ENCODE assay signal across 8 cellular contexts in the genomic region with DNA sequence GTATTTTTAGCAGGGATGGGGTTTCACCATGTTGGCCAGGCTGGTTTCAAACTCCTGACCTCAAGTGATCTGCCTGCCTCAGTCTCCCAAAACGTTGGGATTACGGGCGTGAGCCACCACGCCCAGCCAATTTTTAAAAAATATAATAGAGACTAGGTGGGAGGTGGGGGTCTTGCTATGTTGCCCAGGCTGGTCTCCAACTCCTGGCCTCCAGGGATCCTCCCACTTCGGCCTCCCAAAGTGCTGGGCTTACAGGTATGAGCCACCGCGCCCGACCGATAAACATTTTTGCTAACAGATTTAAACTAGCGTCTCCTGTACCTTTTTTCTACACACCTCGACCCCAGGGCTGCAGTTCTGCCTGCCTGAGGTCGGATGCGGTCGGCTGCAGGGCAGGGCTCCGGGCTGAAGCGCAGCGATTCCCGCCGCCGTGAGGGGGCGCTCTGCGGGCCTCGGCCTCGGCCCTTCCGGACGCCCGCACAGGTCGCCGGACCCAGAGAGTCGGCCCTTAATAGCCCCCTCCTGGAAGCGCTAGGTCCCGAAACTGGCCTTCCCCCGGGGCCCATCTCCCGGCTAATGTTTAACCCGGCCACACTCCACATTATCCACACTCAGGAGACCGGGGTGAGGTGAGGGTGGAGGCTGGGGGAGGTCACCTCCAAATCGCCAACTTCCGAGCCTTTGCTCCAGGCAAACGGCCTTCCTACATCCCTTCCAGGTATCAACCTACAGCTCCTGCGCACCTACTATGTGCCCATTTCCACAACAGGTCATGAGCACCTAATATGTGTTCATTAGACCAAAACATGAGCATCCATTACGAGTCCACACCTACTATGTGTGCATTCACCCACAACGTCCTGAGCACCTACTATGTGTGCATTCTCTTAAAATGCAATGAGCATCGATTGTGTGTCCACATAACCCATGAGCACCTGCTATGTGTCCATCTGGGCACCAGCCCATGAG. TPM values are rescaled to one million over a fixed set of nuclear protein-coding genes. Genes with fewer than 3 reads are reported as not detected.
A peak's percentile ranks its signal among the peaks of the same experiment; 100 is the strongest.
DNase-seq lines count a peak whose midpoint lies in the region; ATAC-seq, FAIRE-seq and TF ChIP-seq lines count a peak whose summit lies in the region.

No MANE protein-coding gene starts in this region.

- in situ Hi-C loops in HepG2 (cut with HindIII; ENCODE audit: extremely low pct_ligation_motif_present, low pct_unique_long_range_greater_than_20kb), result no loop called here

- POLR2A ChIA-PET in HepG2 (lab: Yijun Ruan, JAX), result interaction anchor here (1.4 to 3.3 kb wide), 3 partner anchors 10 to 40 kb away, joined by 3 to 11 read pairs (median 11); no protein-coding TSS in a partner anchor

- no peak overlapping the region for H2AFZ ChIP-seq in HepG2 (ENCODE audit: low read length)

- no peak overlapping the region for H3K27ac ChIP-seq in HepG2 (ENCODE audit: extremely low read length, insufficient read depth, low read length)

- H3K27me3 ChIP-seq in HepG2 (ENCODE audit: control insufficient read depth in 1 of 2, insufficient read depth in 2 of 2, low read length in 2 of 2), result peaks cover 3 to 25% of the 10 kb centered on the region in 2 experiments; a peak in 4 of 5 replicates

- ATAC-seq in HepG2 (peak; percentile 84), GM21367 (IDR thresholded peaks at IDR 0.05; ENCODE audit: unreplicated experiment) (no peak)

- peak overlapping the region in 1 of 3 experiments; percentile 48; a peak in 1 of 6 replicates for H3K4me3 ChIP-seq in HepG2 (replicated peaks in 1 of 3; ENCODE audit: insufficient read depth in 1 of 3, low read depth in 2 of 3, low read length in 3 of 3)

- H4K20me1 ChIP-seq in HepG2 (ENCODE audit: insufficient read depth, low read length), result 0 out of 2 replicates have a peak, but pooled peaks cover 3% of the 10 kb centered on the region

- no peak for TF ChIP-seq POLR2A in HepG2 (IDR thresholded peaks at IDR 0.05; ENCODE audit: insufficient read depth in 1 of 2, low read depth in 2 of 2, low read length in 2 of 2)

- WGBS in HepG2 (ENCODE audit: low lambda C conversion rate), result 4% methylated on average over 31 of the region's 43 CpGs

- TF ChIP-seq RAD21 in Ishikawa (IDR thresholded peaks at IDR 0.05; ENCODE audit: low read depth), result peak; percentile 20; the same call in 1 of the 2 replicates
- peak; percentile 84 for TF ChIP-seq RAD21 in HepG2 (CRISPR knock-in tag; IDR thresholded peaks at IDR 0.05)

- H3K36me3 ChIP-seq in HepG2 (replicated peaks in 1 of 2; ENCODE audit: control insufficient read depth in 1 of 2, insufficient read depth in 2 of 2, low read length in 2 of 2), result no peaks in the 10 kb centered on the region

- FAIRE-seq in HepG2 (lab: Jason Lieb, UNC), result peak; percentile 92

- H3K9me3 ChIP-seq in HepG2 (ENCODE audit: low read length), result no peaks in the 10 kb centered on the region

- H3K9ac ChIP-seq in HepG2 (ENCODE audit: insufficient read depth, low read depth, low read length), result no peak overlapping the region

- peaks cover 81% of the 10 kb centered on the region for H3K4me1 ChIP-seq in HepG2 (ENCODE audit: insufficient read depth, low read length)

- no peaks in the 10 kb centered on the region for H3K79me2 ChIP-seq in HepG2 (ENCODE audit: insufficient read depth, low read length)

- TF ChIP-seq CTCF in HepG2 (CRISPR knock-in tag; IDR thresholded peaks at IDR 0.05), result peak; percentile 89

- no TSS peak for BruUV-seq in HepG2 (replicated peaks; lab: Mats Ljungman, UMichigan)

- intact Hi-C loops in HepG2 (cut with micrococcal nuclease; ENCODE audit: unreplicated experiment), result loop anchor here (1.0 kb wide), 2 partner anchors 16 to 24 kb away; no protein-coding TSS in a partner anchor

- CTCF ChIA-PET in HepG2 (lab: Yijun Ruan, JAX; ENCODE audit: low intra/inter-chr PET ratio, low total read pairs), result interaction anchor here (0.7 to 6.7 kb wide), 5 partner anchors 11 to 89 kb away, joined by 3 to 69 read pairs (median 4); no protein-coding TSS in a partner anchor

- peak; percentile 31 for DNase-seq in SKM-1 treated with dmso at 0.1 percent for 144 hours (lab: John Stamatoyannopoulos, UW; ENCODE audit: unreplicated experiment)
- no peak for DNase-seq in SKM-1 (lab: John Stamatoyannopoulos, UW; ENCODE audit: unreplicated experiment)
- peak; percentile 50 for DNase-seq in amniotic epithelial cell (ENCODE audit: low read depth)
- peak; percentile 92 for DNase-seq in HepG2 (ENCODE audit: low spot score)
- no peak for DNase-seq in activated CD4-positive, CD25-positive, alpha-beta regulatory T cell treated with anti-CD3 and anti-CD28 coated beads, Interleukin-2, amount 50 U/mL, for 72 hours
- DNase-seq in stimulated activated naive CD4-positive, alpha-beta T cell treated with Interleukin-2 at 50 U/mL for 16 hours (lab: John Stamatoyannopoulos, UW), result no peak

- H3K4me2 ChIP-seq in HepG2 (ENCODE audit: low read depth, low read length), result peak overlapping the region; percentile 63

- TF ChIP-seq EP300 in Ishikawa (IDR thresholded peaks at IDR 0.05; ENCODE audit: borderline replicate concordance) (no peak), HepG2 (IDR thresholded peaks at IDR 0.05; ENCODE audit: low read depth in 2 of 2, low read length in 2 of 2) (no peak; a peak in 1 of 4 replicates), HepG2 (CRISPR knock-in tag; IDR thresholded peaks at IDR 0.05; ENCODE audit: borderline replicate concordance) (no peak)

RNA-seq across cellular contexts. Expression of a gene that starts 2.0 kb away (rescaled TPM):
- 0.24 and 0.29 TPM in 2 replicates for total RNA-seq in HepG2 (2016; rRNA removed; fragmentation: Illumina TruSeq; extraction: Trizol)
- 1.0 and 1.1 TPM in 2 replicates for total RNA-seq in HepG2 (2016; cell fraction: cytosol; rRNA removed; fragmentation: Illumina TruSeq; extraction: Trizol; ENCODE audit: low read depth)
- 0.18 and 0.30 TPM in 2 replicates for total RNA-seq in HepG2 (2016; cell fraction: insoluble cytoplasmic fraction; rRNA removed; fragmentation: Illumina TruSeq; extraction: Trizol)
- 0.59 and 0.65 TPM in 2 replicates for total RNA-seq in HepG2 (2016; cell fraction: membrane; rRNA removed; fragmentation: Illumina TruSeq; extraction: Trizol)
- 0.34 and 0.63 TPM in 2 replicates for total RNA-seq in HepG2 (2016; cell fraction: nucleus; rRNA removed; fragmentation: Illumina TruSeq; extraction: Trizol)
- polyA plus RNA-seq in HepG2 (2011; rRNA removed), result 0.28 and 0.39 TPM in 2 replicates
- polyA plus RNA-seq in HepG2 (2011; cell fraction: cytosol; rRNA removed), result 0.17 and 0.18 TPM in 2 replicates
- 1.1 and 1.3 TPM in 2 replicates for polyA plus RNA-seq in HepG2 (2011; cell fraction: nucleus; rRNA removed)
- 0.91 and 2.0 TPM in 2 replicates for polyA plus RNA-seq in HepG2 (2012)
- 0.27 and 0.43 TPM in 2 replicates for polyA plus RNA-seq in HepG2 (2016; cell fraction: cytosol; fragmentation: Illumina TruSeq; extraction: Trizol; ENCODE audit: low read depth)
- 0.70 and 0.86 TPM in 2 replicates for polyA plus RNA-seq in HepG2 (2016; cell fraction: insoluble cytoplasmic fraction; fragmentation: Illumina TruSeq; extraction: Trizol; ENCODE audit: low read depth)
- 1.3 and 1.4 TPM in 2 replicates for polyA plus RNA-seq in HepG2 (2016; cell fraction: membrane; fragmentation: Illumina TruSeq; extraction: Trizol; ENCODE audit: low read depth)
- 1.6 and 1.8 TPM in 2 replicates for polyA plus RNA-seq in HepG2 (2016; cell fraction: nucleus; fragmentation: Illumina TruSeq; extraction: Trizol; ENCODE audit: insufficient read depth, low read depth)
- 0.44 and 3.2 TPM in 2 replicates for polyA minus RNA-seq in HepG2 (2011; rRNA and poly(A)+ RNA removed; ENCODE audit: low replicate concordance)
- polyA minus RNA-seq in HepG2 (2011; cell fraction: cytosol; rRNA and poly(A)+ RNA removed), result 0.18 and 0.99 TPM in 2 replicates
- polyA minus RNA-seq in HepG2 (2011; cell fraction: nucleus; rRNA and poly(A)+ RNA removed), result 0.25 and 0.52 TPM in 2 replicates

RNA-seq across cellular contexts. Expression of a gene that starts 37.3 kb away (rescaled TPM):
- 39.5 and 51.8 TPM in 2 replicates for total RNA-seq in HepG2 (2016; rRNA removed; fragmentation: Illumina TruSeq; extraction: Trizol)
- total RNA-seq in HepG2 (2016; cell fraction: cytosol; rRNA removed; fragmentation: Illumina TruSeq; extraction: Trizol; ENCODE audit: low read depth), result 62.7 and 78.9 TPM in 2 replicates
- total RNA-seq in HepG2 (2016; cell fraction: insoluble cytoplasmic fraction; rRNA removed; fragmentation: Illumina TruSeq; extraction: Trizol), result 44.0 and 55.1 TPM in 2 replicates
- total RNA-seq in HepG2 (2016; cell fraction: membrane; rRNA removed; fragmentation: Illumina TruSeq; extraction: Trizol), result 48.0 and 59.1 TPM in 2 replicates
- 21.8 and 30.9 TPM in 2 replicates for total RNA-seq in HepG2 (2016; cell fraction: nucleus; rRNA removed; fragmentation: Illumina TruSeq; extraction: Trizol)
- 51.5 and 64.5 TPM in 2 replicates for polyA plus RNA-seq in HepG2 (2011; rRNA removed)
- polyA plus RNA-seq in HepG2 (2011; cell fraction: cytosol; rRNA removed), result 79.1 and 106 TPM in 2 replicates
- 59.7 and 63.8 TPM in 2 replicates for polyA plus RNA-seq in HepG2 (2011; cell fraction: nucleus; rRNA removed)
- 28.9 and 43.2 TPM in 2 replicates for polyA plus RNA-seq in HepG2 (2012)
- polyA plus RNA-seq in HepG2 (2016; cell fraction: cytosol; fragmentation: Illumina TruSeq; extraction: Trizol; ENCODE audit: low read depth), result 51.5 and 69.1 TPM in 2 replicates
- 31.2 and 31.7 TPM in 2 replicates for polyA plus RNA-seq in HepG2 (2016; cell fraction: insoluble cytoplasmic fraction; fragmentation: Illumina TruSeq; extraction: Trizol; ENCODE audit: low read depth)
- 35.5 and 47.0 TPM in 2 replicates for polyA plus RNA-seq in HepG2 (2016; cell fraction: membrane; fragmentation: Illumina TruSeq; extraction: Trizol; ENCODE audit: low read depth)
- 70.3 and 85.7 TPM in 2 replicates for polyA plus RNA-seq in HepG2 (2016; cell fraction: nucleus; fragmentation: Illumina TruSeq; extraction: Trizol; ENCODE audit: insufficient read depth, low read depth)
- polyA minus RNA-seq in HepG2 (2011; rRNA and poly(A)+ RNA removed; ENCODE audit: low replicate concordance), result 22.9 and 24.5 TPM in 2 replicates
- 13.2 and 17.4 TPM in 2 replicates for polyA minus RNA-seq in HepG2 (2011; cell fraction: cytosol; rRNA and poly(A)+ RNA removed)
- polyA minus RNA-seq in HepG2 (2011; cell fraction: nucleus; rRNA and poly(A)+ RNA removed), result 12.3 and 12.9 TPM in 2 replicates

RNA-seq across cellular contexts. Expression of a gene that starts 41.0 kb away (rescaled TPM):
- total RNA-seq in HepG2 (2016; rRNA removed; fragmentation: Illumina TruSeq; extraction: Trizol), result 10.4 and 12.2 TPM in 2 replicates
- total RNA-seq in HepG2 (2016; cell fraction: cytosol; rRNA removed; fragmentation: Illumina TruSeq; extraction: Trizol; ENCODE audit: low read depth), result 22.0 and 26.0 TPM in 2 replicates
- 8.6 and 13.4 TPM in 2 replicates for total RNA-seq in HepG2 (2016; cell fraction: insoluble cytoplasmic fraction; rRNA removed; fragmentation: Illumina TruSeq; extraction: Trizol)
- 16.4 and 17.5 TPM in 2 replicates for total RNA-seq in HepG2 (2016; cell fraction: membrane; rRNA removed; fragmentation: Illumina TruSeq; extraction: Trizol)
- 6.4 and 7.5 TPM in 2 replicates for total RNA-seq in HepG2 (2016; cell fraction: nucleus; rRNA removed; fragmentation: Illumina TruSeq; extraction: Trizol)
- polyA plus RNA-seq in HepG2 (2011; rRNA removed), result 13.0 and 15.6 TPM in 2 replicates
- 4.7 and 8.9 TPM in 2 replicates for polyA plus RNA-seq in HepG2 (2011; cell fraction: cytosol; rRNA removed)
- polyA plus RNA-seq in HepG2 (2011; cell fraction: nucleus; rRNA removed), result 12.3 and 16.1 TPM in 2 replicates
- 9.9 and 12.9 TPM in 2 replicates for polyA plus RNA-seq in HepG2 (2012)
- 4.9 and 5.3 TPM in 2 replicates for polyA plus RNA-seq in HepG2 (2016; cell fraction: cytosol; fragmentation: Illumina TruSeq; extraction: Trizol; ENCODE audit: low read depth)
- polyA plus RNA-seq in HepG2 (2016; cell fraction: insoluble cytoplasmic fraction; fragmentation: Illumina TruSeq; extraction: Trizol; ENCODE audit: low read depth), result 13.4 and 17.4 TPM in 2 replicates
- polyA plus RNA-seq in HepG2 (2016; cell fraction: membrane; fragmentation: Illumina TruSeq; extraction: Trizol; ENCODE audit: low read depth), result 7.5 and 7.9 TPM in 2 replicates
- polyA plus RNA-seq in HepG2 (2016; cell fraction: nucleus; fragmentation: Illumina TruSeq; extraction: Trizol; ENCODE audit: insufficient read depth, low read depth), result 20.3 and 24.4 TPM in 2 replicates
- 36.2 and 88.6 TPM in 2 replicates for polyA minus RNA-seq in HepG2 (2011; rRNA and poly(A)+ RNA removed; ENCODE audit: low replicate concordance)
- polyA minus RNA-seq in HepG2 (2011; cell fraction: cytosol; rRNA and poly(A)+ RNA removed), result 18.4 and 24.2 TPM in 2 replicates
- 6.2 and 8.5 TPM in 2 replicates for polyA minus RNA-seq in HepG2 (2011; cell fraction: nucleus; rRNA and poly(A)+ RNA removed)

RNA-seq across cellular contexts. Expression of a gene that starts 57.8 kb away (rescaled TPM):
- total RNA-seq in HepG2 (2016; rRNA removed; fragmentation: Illumina TruSeq; extraction: Trizol), result 6.9 and 18.2 TPM in 2 replicates
- total RNA-seq in HepG2 (2016; cell fraction: cytosol; rRNA removed; fragmentation: Illumina TruSeq; extraction: Trizol; ENCODE audit: low read depth), result 2.8 and 3.3 TPM in 2 replicates
- 5.9 and 17.8 TPM in 2 replicates for total RNA-seq in HepG2 (2016; cell fraction: insoluble cytoplasmic fraction; rRNA removed; fragmentation: Illumina TruSeq; extraction: Trizol)
- 5.8 and 6.6 TPM in 2 replicates for total RNA-seq in HepG2 (2016; cell fraction: membrane; rRNA removed; fragmentation: Illumina TruSeq; extraction: Trizol)
- total RNA-seq in HepG2 (2016; cell fraction: nucleus; rRNA removed; fragmentation: Illumina TruSeq; extraction: Trizol), result 22.5 and 25.6 TPM in 2 replicates
- polyA plus RNA-seq in HepG2 (2011; rRNA removed), result 8.4 and 15.5 TPM in 2 replicates
- polyA plus RNA-seq in HepG2 (2011; cell fraction: cytosol; rRNA removed), result 9.0 and 15.7 TPM in 2 replicates
- polyA plus RNA-seq in HepG2 (2011; cell fraction: nucleus; rRNA removed), result 47.1 and 58.1 TPM in 2 replicates
- polyA plus RNA-seq in HepG2 (2012), result 9.8 and 16.9 TPM in 2 replicates
- polyA plus RNA-seq in HepG2 (2016; cell fraction: cytosol; fragmentation: Illumina TruSeq; extraction: Trizol; ENCODE audit: low read depth), result 2.3 and 2.6 TPM in 2 replicates
- polyA plus RNA-seq in HepG2 (2016; cell fraction: insoluble cytoplasmic fraction; fragmentation: Illumina TruSeq; extraction: Trizol; ENCODE audit: low read depth), result 7.7 and 10.2 TPM in 2 replicates
- polyA plus RNA-seq in HepG2 (2016; cell fraction: membrane; fragmentation: Illumina TruSeq; extraction: Trizol; ENCODE audit: low read depth), result 3.1 and 4.1 TPM in 2 replicates
- 40.8 and 43.4 TPM in 2 replicates for polyA plus RNA-seq in HepG2 (2016; cell fraction: nucleus; fragmentation: Illumina TruSeq; extraction: Trizol; ENCODE audit: insufficient read depth, low read depth)
- 1.2 and 47.2 TPM in 2 replicates for polyA minus RNA-seq in HepG2 (2011; rRNA and poly(A)+ RNA removed; ENCODE audit: low replicate concordance)
- polyA minus RNA-seq in HepG2 (2011; cell fraction: cytosol; rRNA and poly(A)+ RNA removed), result 18.8 and 21.5 TPM in 2 replicates
- 32.1 and 35.9 TPM in 2 replicates for polyA minus RNA-seq in HepG2 (2011; cell fraction: nucleus; rRNA and poly(A)+ RNA removed)

Comparison
In these comparisons a context has a peak if more than half of its experiments do, and no peak if none do; other contexts are left out.
1. DNase-seq: peak in SKM-1 treated with dmso at 0.1 percent for 144 hours (single experiment), amniotic epithelial cell (single experiment) and HepG2 (single experiment); none in SKM-1 (single experiment), activated CD4-positive, CD25-positive, alpha-beta regulatory T cell treated with anti-CD3 and anti-CD28 coated beads, Interleukin-2, amount 50 U/mL, for 72 hours (single experiment) and stimulated activated naive CD4-positive, alpha-beta T cell treated with Interleukin-2 at 50 U/mL for 16 hours (single experiment).